6 cellular contexts compared by ENCODE assay signal in genomic region chr17:75077490-75078096, GRCh38. TPM values are rescaled to one million over a fixed set of nuclear protein-coding genes. Genes with fewer than 3 reads are reported as not detected.
DNase-seq lines count a peak whose midpoint lies in the region; ATAC-seq and TF ChIP-seq lines count a peak whose summit lies in the region.

No MANE protein-coding gene starts in this region.

- peak overlapping the region; percentile 54 to 81 (median 62) for H3K4me3 ChIP-seq in gastrocnemius medialis

- intact Hi-C loops in gastrocnemius medialis (cut with DNase I; ENCODE audit: low total_unique reads): no loop called here

- ATAC-seq in GM18907 (IDR thresholded peaks at IDR 0.05; ENCODE audit: unreplicated experiment) (peak; percentile 45), T-helper 17 cell (peak; percentile 87), gastrocnemius medialis (peak; percentile 75 to 82)

- TF ChIP-seq POLR2A in gastrocnemius medialis (IDR thresholded peaks at IDR 0.05): no peak

- peak overlapping the region; percentile 80 for H3K4me3 Mint-ChIP-seq in T-helper 17 cell

- peak in 2 of 3 donors; percentile 26 to 31 for DNase-seq in T-helper 17 cell
- DNase-seq in epidermal melanocyte (ENCODE audit: insufficient read length, low spot score): peak; percentile 23
- peak; percentile 46 to 70 for DNase-seq in gastrocnemius medialis
- DNase-seq in NCI-H128 (lab: John Stamatoyannopoulos, UW; ENCODE audit: unreplicated experiment): no peak
- no peak for DNase-seq in NCI-H82 treated with DMSO at 0.1 percent for 48 hours (lab: John Stamatoyannopoulos, UW; ENCODE audit: unreplicated experiment)

- no peaks in the 10 kb centered on the region for H3K27me3 Mint-ChIP-seq in T-helper 17 cell

- H3K9me3 ChIP-seq in T-helper 17 cell (ENCODE audit: control insufficient read depth, low read length, poor library complexity, severe bottlenecking): no peaks in the 10 kb centered on the region
- no peaks in the 10 kb centered on the region for H3K9me3 ChIP-seq in gastrocnemius medialis

- H3K27ac Mint-ChIP-seq in T-helper 17 cell: peak overlapping the region; percentile 75

- H3K36me3 Mint-ChIP-seq in T-helper 17 cell (ENCODE audit: low read depth): no peaks in the 10 kb centered on the region

- peak in 3 of 5 experiments; percentile 11 to 36 (median 15) for TF ChIP-seq CTCF in gastrocnemius medialis (IDR thresholded peaks at IDR 0.05 in 4 of 5, conservative IDR thresholded peaks at IDR 0.05 in 1 of 5)

- in situ Hi-C loops in gastrocnemius medialis (cut with MboI; ENCODE audit: low sequenced_read_pairs in 4 of 4): no loop called here

- H3K36me3 ChIP-seq in gastrocnemius medialis: no peaks in the 10 kb centered on the region

- H3K27ac ChIP-seq in gastrocnemius medialis: peak overlapping the region; percentile 65 to 79 (median 78)

- H3K4me1 ChIP-seq in gastrocnemius medialis: peaks cover 13 to 24% of the 10 kb centered on the region in 2 donors

- H3K27me3 ChIP-seq in gastrocnemius medialis: no peaks in the 10 kb centered on the region

- peaks cover 14% of the 10 kb centered on the region for H3K4me1 Mint-ChIP-seq in T-helper 17 cell

RNA-seq across cellular contexts. Expression of gene SLC16A5, which starts 10.2 kb away (rescaled TPM):
- 10 to 100 TPM; 11.7 to 14.9 TPM for total RNA-seq in T-helper 17 cell
- 1 to 10 TPM; 1.5 to 7.9 (median 6.9) TPM for total RNA-seq in gastrocnemius medialis

RNA-seq across cellular contexts. Expression of gene KCTD2, which starts 30.6 kb away (rescaled TPM):
- total RNA-seq in T-helper 17 cell (10 to 100 TPM; 20.4 to 27.7 TPM), gastrocnemius medialis (10 to 100 TPM; 29.4 to 51.1 (median 41.8) TPM)

RNA-seq across cellular contexts. Expression of gene ATP5PD, which starts 30.8 kb away (rescaled TPM):
- total RNA-seq in T-helper 17 cell (100 to 1,000 TPM; 123 to 145 TPM), gastrocnemius medialis (100 to 1,000 TPM; 377 to 495 (median 491) TPM)

RNA-seq across cellular contexts. Expression of gene ARMC7, which starts 32.2 kb away (rescaled TPM):
- total RNA-seq in T-helper 17 cell (1 to 10 TPM; 8.9 to 9.3 TPM), gastrocnemius medialis (1 to 10 TPM; 2.0 to 4.4 (median 3.0) TPM)

RNA-seq across cellular contexts. Expression of gene NT5C, which starts 53.9 kb away (rescaled TPM):
- 10 to 100 TPM; 20.6 to 29.8 TPM for total RNA-seq in T-helper 17 cell
- 100 to 1,000 TPM in 1 of 4 donors, 10 to 100 TPM in 3; 62.8 to 111 (median 68.0) TPM for total RNA-seq in gastrocnemius medialis

Comparison
In these comparisons a context has a peak if more than half of its experiments do, and no peak if none do; other contexts are left out.
1. DNase-seq: peak in T-helper 17 cell (2 of 3), epidermal melanocyte (single experiment) and gastrocnemius medialis (2 of 2); none in NCI-H128 (single experiment) and NCI-H82 treated with DMSO at 0.1 percent for 48 hours (single experiment).
2. Peak in every context shown above with its lines, with median percentiles within 50 percentile points of each other: ATAC-seq.